Comparison of ENCODE assay signal across 14 cellular contexts in the genomic region with DNA sequence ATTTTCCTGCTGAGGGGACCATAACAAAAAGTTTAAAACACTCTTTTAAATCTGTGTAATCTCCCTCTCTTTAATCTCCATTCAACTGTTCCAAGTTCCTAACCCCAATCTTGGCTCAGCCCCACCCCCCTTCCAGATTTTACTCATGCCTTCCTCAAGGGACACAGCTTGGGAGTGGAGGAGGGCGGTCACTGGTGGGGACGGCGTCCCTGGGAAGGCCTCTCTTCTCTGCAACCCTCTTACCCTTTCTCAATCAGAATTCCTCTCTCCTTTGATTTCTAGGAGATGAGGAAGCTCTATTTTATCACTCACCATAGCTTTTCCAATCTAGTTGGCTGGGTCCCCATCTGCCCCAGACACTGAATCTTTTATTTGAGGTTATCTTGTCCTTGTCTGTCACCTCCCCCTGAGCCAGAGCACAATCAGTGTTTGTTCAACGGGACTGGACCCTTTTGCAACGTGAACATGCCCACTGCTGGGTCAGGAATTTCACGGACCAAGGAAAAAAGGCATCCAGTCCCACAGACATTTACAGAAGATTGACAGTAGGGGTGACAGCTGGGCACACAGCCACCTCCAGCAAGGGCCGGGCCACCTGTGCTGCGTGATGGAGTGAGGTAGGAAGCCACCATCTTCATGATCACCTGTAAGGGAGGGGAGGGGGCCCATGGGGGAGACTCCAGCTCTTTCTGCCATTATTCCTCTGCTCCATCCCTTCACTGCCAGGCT.
"Had no signal": no experiment of that assay in that cellular context is flagged by ENCODE, and none has a peak within 500 bp of the region (broad histone marks: within the 10 kb centered on the region; RNA-seq: fewer than 3 reads in every experiment).

No MANE protein-coding gene starts in this region.

- H3K27ac Mint-ChIP-seq: activated naive CD4-positive, alpha-beta T cell treated with anti-CD3 and anti-CD28 coated beads, Interleukin-2, amount 10 ng/mL, durations not matched to agents 7 days and 5 days; activated T-helper 17 cell treated with anti-CD3 and anti-CD28 coated beads, Interleukin-2, amount 50 U/mL, for 72 hours; immature natural killer cell; memory B cell; stimulated activated memory B cell treated with anti-CD40 and anti-IgM and Interleukin-4, amounts not matched to agents 10 μg/mL and 1 μg/mL and 100 μg/mL, for 72 hours had no signal

- H3K9me3 Mint-ChIP-seq: activated naive CD4-positive, alpha-beta T cell treated with anti-CD3 and anti-CD28 coated beads, Interleukin-2, amount 10 ng/mL, durations not matched to agents 7 days and 5 days; activated T-helper 17 cell treated with anti-CD3 and anti-CD28 coated beads, Interleukin-2, amount 50 U/mL, for 72 hours; effector memory CD8-positive, alpha-beta T cell; immature natural killer cell; memory B cell; stimulated activated memory B cell treated with anti-CD40 and anti-IgM and Interleukin-4, amounts not matched to agents 10 μg/mL and 1 μg/mL and 100 μg/mL, for 72 hours had no signal

- H3K4me3 ChIP-seq: smooth muscle cell had no signal

- ATAC-seq: activated T-helper 17 cell treated with anti-CD3 and anti-CD28 coated beads, Interleukin-2, amount 50 U/mL, for 72 hours; effector memory CD8-positive, alpha-beta T cell; stimulated activated memory B cell treated with anti-CD40 and anti-IgM and Interleukin-4, amounts not matched to agents 10 μg/mL and 1 μg/mL and 100 μg/mL, for 72 hours had no signal

- H3K4me3 Mint-ChIP-seq: activated naive CD4-positive, alpha-beta T cell treated with anti-CD3 and anti-CD28 coated beads, Interleukin-2, amount 10 ng/mL, durations not matched to agents 7 days and 5 days; activated T-helper 17 cell treated with anti-CD3 and anti-CD28 coated beads, Interleukin-2, amount 50 U/mL, for 72 hours; effector memory CD8-positive, alpha-beta T cell; immature natural killer cell; memory B cell; stimulated activated memory B cell treated with anti-CD40 and anti-IgM and Interleukin-4, amounts not matched to agents 10 μg/mL and 1 μg/mL and 100 μg/mL, for 72 hours had no signal

- H3K4me2 ChIP-seq: smooth muscle cell had no signal

- H3K36me3 Mint-ChIP-seq: activated naive CD4-positive, alpha-beta T cell treated with anti-CD3 and anti-CD28 coated beads, Interleukin-2, amount 10 ng/mL, durations not matched to agents 7 days and 5 days had no signal

- DNase-seq: activated CD4-positive, alpha-beta T cell treated with anti-CD3 and anti-CD28 coated beads, Interleukin-2, amount 50 U/mL, for 1 hour; activated CD4-positive, CD25-positive, alpha-beta regulatory T cell; activated naive CD4-positive, alpha-beta T cell treated with anti-CD3 and anti-CD28 coated beads, Interleukin-2, amount 10 ng/mL, durations not matched to agents 7 days and 5 days; activated T-cell treated with anti-CD3 and anti-CD28 coated beads for 4 hours; central memory CD4-positive, alpha-beta T cell; cortex of kidney; effector memory CD8-positive, alpha-beta T cell; erythroblast; immature natural killer cell; stimulated activated CD4-positive, alpha-beta T cell treated with anti-CD3 and anti-CD28 coated beads, Interleukin-1b, Interleukin-23, amount 100 ng/mL, for 48 hours had no signal

- H3K27me3 Mint-ChIP-seq: activated T-helper 17 cell treated with anti-CD3 and anti-CD28 coated beads, Interleukin-2, amount 50 U/mL, for 72 hours; memory B cell; stimulated activated memory B cell treated with anti-CD40 and anti-IgM and Interleukin-4, amounts not matched to agents 10 μg/mL and 1 μg/mL and 100 μg/mL, for 72 hours had no signal
